ENCODE assay signal across 25 cellular contexts in the genomic region with DNA sequence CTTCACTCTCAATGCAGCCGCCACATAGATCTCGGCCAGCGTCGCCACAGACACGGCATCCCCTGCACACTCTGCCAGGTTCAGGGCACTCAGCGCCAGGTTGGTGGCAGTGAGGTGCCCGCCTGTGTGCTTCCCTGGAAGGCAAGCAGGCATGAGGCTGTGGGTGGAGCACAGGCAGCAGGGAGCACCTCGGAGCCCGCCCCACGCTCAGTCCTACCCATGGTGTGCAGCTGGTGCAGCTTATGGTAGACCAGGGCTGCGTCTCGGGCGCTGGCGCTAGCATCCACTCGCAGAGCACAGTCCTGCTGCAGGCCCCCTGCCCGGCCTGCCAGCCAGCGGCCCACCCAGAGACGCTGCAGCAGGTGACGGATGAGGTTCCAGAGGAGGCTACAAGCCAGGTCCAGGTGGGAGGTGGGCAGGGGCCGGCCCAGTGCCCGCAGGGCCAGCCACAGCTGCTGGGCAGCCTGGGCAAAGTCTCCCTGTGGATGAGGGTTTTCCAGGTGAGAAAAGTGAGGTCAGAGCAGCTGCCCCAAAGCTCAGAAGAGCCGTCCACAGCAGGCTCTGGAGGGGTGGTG. TPM values are rescaled to one million over a fixed set of nuclear protein-coding genes. Genes with fewer than 3 reads are reported as not detected.
DNase-seq lines count a peak whose midpoint lies in the region; FAIRE-seq and TF ChIP-seq lines count a peak whose summit lies in the region.
"Had no signal": no experiment of that assay in that cellular context is flagged by ENCODE, and none has a peak within 500 bp of the region (broad histone marks: within the 10 kb centered on the region; RNA-seq: fewer than 3 reads in every experiment).

No MANE protein-coding gene starts in this region.

- peak overlapping the region; percentile 37 for H3K27ac Mint-ChIP-seq in progenitor cell of endocrine pancreas
- H3K27ac Mint-ChIP-seq: activated CD4-positive, alpha-beta memory T cell treated with anti-CD3 and anti-CD28 coated beads for 36 hours; CD8-positive, alpha-beta T cell had no signal

- peaks cover 92% of the 10 kb centered on the region for H3K4me1 ChIP-seq in BLaER1

- peaks cover 97% of the 10 kb centered on the region for H3K36me3 ChIP-seq in BLaER1

- DNase-seq in NCI-H1694 treated with DMSO at 0.1 percent for 48 hours (lab: John Stamatoyannopoulos, UW) (peak; percentile 82), progenitor cell of endocrine pancreas (ENCODE audit: low spot score, unreplicated experiment) (no peak), GM19240 (ENCODE audit: insufficient read length, low spot score) (no peak), HTR-8/SVneo (ENCODE audit: insufficient read length, low spot score) (no peak), GM10266 (ENCODE audit: extremely low spot score) (no peak), AG20443 (ENCODE audit: low spot score) (no peak)
- DNase-seq: activated CD4-positive, alpha-beta memory T cell treated with anti-CD3 and anti-CD28 coated beads for 36 hours; activated naive CD4-positive, alpha-beta T cell; activated T-cell treated with anti-CD3 and anti-CD28 coated beads for 4 hours; CD8-positive, alpha-beta T cell; colonic mucosa; DMS79; heart right ventricle; naive B cell; NCI-H1092 treated with DMSO at 0.1 percent for 48 hours; NCI-H774; OCI-M1; stimulated activated CD4-positive, alpha-beta T cell treated with anti-CD3 and anti-CD28 coated beads, Interleukin-4, amount 100 ng/mL, for 1 hour had no signal

- H3K9me3 Mint-ChIP-seq in progenitor cell of endocrine pancreas (ENCODE audit: low read depth), result no peaks in the 10 kb centered on the region
- H3K9me3 Mint-ChIP-seq: activated CD4-positive, alpha-beta memory T cell treated with anti-CD3 and anti-CD28 coated beads for 36 hours; CD8-positive, alpha-beta T cell; naive B cell had no signal

- H4K20me1 ChIP-seq in BLaER1, result peaks cover 98% of the 10 kb centered on the region

- H3K36me3 Mint-ChIP-seq in progenitor cell of endocrine pancreas (ENCODE audit: insufficient read depth), result peaks cover 10% of the 10 kb centered on the region

- H3K4me3 ChIP-seq in BLaER1, result no peak overlapping the region
- H3K4me3 ChIP-seq: colonic mucosa, heart right ventricle, lung, pancreas, skin epidermis, vagina had no signal

- peak overlapping the region; percentile 22; the same call in 1 of the 2 replicates for H3K27ac ChIP-seq in BLaER1
- peak overlapping the region; percentile 58 for H3K27ac ChIP-seq in cingulate gyrus (ENCODE audit: low read depth, low read length)
- H3K27ac ChIP-seq: colonic mucosa, pancreas, vagina had no signal

- H3K9ac ChIP-seq in BLaER1, result 0 out of 2 replicates have a peak overlapping the region, but pooled peaks have one; percentile 34

- no peak for FAIRE-seq in HTR-8/SVneo (lab: Jason Lieb, UNC)
- FAIRE-seq: H1, pancreas had no signal

- no peaks in the 10 kb centered on the region for H3K27me3 Mint-ChIP-seq in progenitor cell of endocrine pancreas
- H3K27me3 Mint-ChIP-seq: activated CD4-positive, alpha-beta memory T cell treated with anti-CD3 and anti-CD28 coated beads for 36 hours had no signal

- no peaks in the 10 kb centered on the region for H3K27me3 ChIP-seq in BLaER1
- H3K27me3 ChIP-seq: colonic mucosa, heart right ventricle, pancreas, vagina had no signal

- H3K4me3 Mint-ChIP-seq in progenitor cell of endocrine pancreas (ENCODE audit: low read depth), result no peak overlapping the region
- H3K4me3 Mint-ChIP-seq: activated CD4-positive, alpha-beta memory T cell treated with anti-CD3 and anti-CD28 coated beads for 36 hours; CD8-positive, alpha-beta T cell; naive B cell had no signal

- TF ChIP-seq CTCF in progenitor cell of endocrine pancreas (IDR thresholded peaks at IDR 0.05; ENCODE audit: unreplicated experiment) (no peak), GM10266 (IDR thresholded peaks at IDR 0.05; ENCODE audit: control insufficient read depth, insufficient read depth, low read depth, missing control alignments) (no peak)

- H3K4me2 ChIP-seq in BLaER1, result no peak overlapping the region

- H3K4me1 Mint-ChIP-seq in progenitor cell of endocrine pancreas (ENCODE audit: low read depth), result peaks cover 8% of the 10 kb centered on the region

- no peaks in the 10 kb centered on the region for H3K9me3 ChIP-seq in BLaER1
- H3K9me3 ChIP-seq: colonic mucosa, heart right ventricle, pancreas, vagina had no signal

RNA-seq across cellular contexts. Expression of a gene that starts 20.5 kb away (rescaled TPM):
- 85.0 and 98.9 TPM in 2 replicates for total RNA-seq in progenitor cell of endocrine pancreas
